In genomic region chr1:167220537-167221125, GRCh38 we compare ENCODE assay signal across 1 cellular context.
A peak's percentile ranks its signal among the peaks of the same experiment; 100 is the strongest.
TF ChIP-seq lines count a peak whose summit lies in the region.

Gene POU2F1 (plus strand): TSS chr1:167220886. CDS start chr1:167220898, 12 bp downstream.

TF ChIP-seq in GM12878, 131 proteins besides CTCF, POLR2A, EP300 and RAD21 (continued from another document and continues in another):
- TF ChIP-seq ZSCAN29 (IDR thresholded peaks at IDR 0.05) (no peak), ATF3 (IDR thresholded peaks at IDR 0.05; ENCODE audit: borderline replicate concordance, extremely low read depth, low read depth, low read length) (no peak), CBX3 (IDR thresholded peaks at IDR 0.05; ENCODE audit: borderline replicate concordance, low read depth) (no peak), NFIC (IDR thresholded peaks at IDR 0.05; ENCODE audit: low read depth, low read length) (no peak), HDAC6 (IDR thresholded peaks at IDR 0.05; ENCODE audit: unreplicated experiment) (no peak), ZBTB33 (IDR thresholded peaks at IDR 0.05) (no peak), PKNOX1 (IDR thresholded peaks at IDR 0.05) (peak; percentile 57; the same call in 1 of the 2 replicates), PRDM15 (CRISPR knock-in tag; IDR thresholded peaks at IDR 0.05) (no peak), SUPT20H (IDR thresholded peaks at IDR 0.05; ENCODE audit: borderline replicate concordance, control insufficient read depth, low read depth, low read length) (no peak), ZBTB4 (CRISPR knock-in tag; IDR thresholded peaks at IDR 0.05) (no peak), RBBP5 (conservative IDR thresholded peaks at IDR 0.05) (no peak), LARP7 (IDR thresholded peaks at IDR 0.05) (no peak), ZNF24 (IDR thresholded peaks at IDR 0.05) (no peak), HCFC1 (IDR thresholded peaks at IDR 0.05; ENCODE audit: low read length) (peak; percentile 47), POU2F2 (IDR thresholded peaks at IDR 0.05; ENCODE audit: borderline replicate concordance, low read depth, low read length) (peak; percentile 91), ZBTB40 (IDR thresholded peaks at IDR 0.05; ENCODE audit: borderline replicate concordance) (no peak), RUNX3 (IDR thresholded peaks at IDR 0.05; ENCODE audit: low read length) (0 out of 2 replicates have a peak, but pooled peaks have one; percentile 29), KAT2A (conservative IDR thresholded peaks at IDR 0.05; ENCODE audit: control insufficient read depth, low read depth, low read length) (no peak), BMI1 (IDR thresholded peaks at IDR 0.05; ENCODE audit: borderline replicate concordance) (no peak), MXI1 (IDR thresholded peaks at IDR 0.05; ENCODE audit: low read depth, low read length) (no peak), ZNF274 (IDR thresholded peaks at IDR 0.05; ENCODE audit: insufficient read depth, insufficient read length) (no peak), ESRRA (IDR thresholded peaks at IDR 0.05; ENCODE audit: low read length) (no peak), SMAD1 (IDR thresholded peaks at IDR 0.05; ENCODE audit: low read depth, partially characterized antibody) (no peak), IRF3 (IDR thresholded peaks at IDR 0.05) (no peak), SMAD5 (IDR thresholded peaks at IDR 0.05; ENCODE audit: low read depth) (no peak; the same call in 1 of the 2 replicates), SP1 (IDR thresholded peaks at IDR 0.05; ENCODE audit: low read depth, low read length) (peak; percentile 16), ZNF217 (IDR thresholded peaks at IDR 0.05) (no peak), PML (IDR thresholded peaks at IDR 0.05; ENCODE audit: low read length) (0 out of 2 replicates have a peak, but pooled peaks have one; percentile 33), HDGF (IDR thresholded peaks at IDR 0.05) (peak; percentile 68; the same call in 1 of the 2 replicates), IKZF2 (IDR thresholded peaks at IDR 0.05) (no peak), USF2 (IDR thresholded peaks at IDR 0.05; ENCODE audit: borderline replicate concordance, low read depth, low read length) (no peak), MTA3 (IDR thresholded peaks at IDR 0.05; ENCODE audit: borderline replicate concordance, low read length) (no peak), NRF1 (conservative IDR thresholded peaks at IDR 0.05; ENCODE audit: low read depth, low read length) (peak; percentile 100), POLR2AphosphoS5 (IDR thresholded peaks at IDR 0.05; ENCODE audit: low read length) (peak; percentile 75; the same call in 1 of the 2 replicates), CUX1 (IDR thresholded peaks at IDR 0.05; ENCODE audit: insufficient replicate concordance, low read depth, low read length) (no peak)
